In genomic region chr3:52022323-52023100, GRCh38 we compare ENCODE assay signal across 9 cellular contexts. TPM values are rescaled to one million over a fixed set of nuclear protein-coding genes. Genes with fewer than 3 reads are reported as not detected.
DNase-seq lines count a peak whose midpoint lies in the region; TF ChIP-seq lines count a peak whose summit lies in the region.
"Had no signal": no experiment of that assay in that cellular context is flagged by ENCODE, and none has a peak within 500 bp of the region (broad histone marks: within the 10 kb centered on the region; RNA-seq: fewer than 3 reads in every experiment).

No MANE protein-coding gene starts in this region.

- H3K4me1 Mint-ChIP-seq in glutamatergic neuron (ENCODE audit: low read depth, unreplicated experiment) (peaks cover 40% of the 10 kb centered on the region), progenitor cell of endocrine pancreas (ENCODE audit: low read depth) (no peaks in the 10 kb centered on the region)

- peaks cover 10% of the 10 kb centered on the region for H3K4me1 ChIP-seq in suprapubic skin
- H3K4me1 ChIP-seq: foreskin keratinocyte had no signal

- 67% methylated on average over 16 of the region's 20 CpGs for WGBS in suprapubic skin

- H3K27me3 ChIP-seq in suprapubic skin (no peaks in the 10 kb centered on the region), MG63 (no peaks in the 10 kb centered on the region)
- H3K27me3 ChIP-seq: foreskin keratinocyte had no signal

- no peak for TF ChIP-seq POLR2A in suprapubic skin (IDR thresholded peaks at IDR 0.05)

- H3K36me3 ChIP-seq in suprapubic skin (no peaks in the 10 kb centered on the region), MG63 (no peaks in the 10 kb centered on the region)

- TF ChIP-seq CTCF in glutamatergic neuron (IDR thresholded peaks at IDR 0.05; ENCODE audit: partially characterized antibody, unreplicated experiment), result no peak
- no peak for TF ChIP-seq CTCF in suprapubic skin (IDR thresholded peaks at IDR 0.05)
- no peak for TF ChIP-seq CTCF in progenitor cell of endocrine pancreas (IDR thresholded peaks at IDR 0.05; ENCODE audit: unreplicated experiment)

- H3K27ac Mint-ChIP-seq in glutamatergic neuron (ENCODE audit: unreplicated experiment) (peak overlapping the region; percentile 48), progenitor cell of endocrine pancreas (no peak overlapping the region)
- H3K27ac Mint-ChIP-seq: natural killer cell treated with Interleukin-12 subunit alpha and Interleukin-12 subunit beta and Interleukin-15 and Interleukin-18, amount 100 ng/mL, for 72 hours had no signal

- H3K4me3 ChIP-seq in suprapubic skin (no peak overlapping the region), MG63 (no peak overlapping the region)

- DNase-seq in NCI-H146 (lab: John Stamatoyannopoulos, UW), result peak; percentile 14
- DNase-seq in NCI-H146 treated with DMSO at 0.1 percent for 48 hours (lab: John Stamatoyannopoulos, UW; ENCODE audit: unreplicated experiment), result no peak
- DNase-seq in glutamatergic neuron, result no peak
- no peak for DNase-seq in suprapubic skin (ENCODE audit: low spot score in 2 of 2)
- no peak for DNase-seq in MG63
- DNase-seq in progenitor cell of endocrine pancreas (ENCODE audit: low spot score, unreplicated experiment), result no peak
- DNase-seq: activated CD4-positive, CD25-positive, alpha-beta regulatory T cell treated with anti-CD3 and anti-CD28 coated beads, Interleukin-2, amount 50 U/mL, for 72 hours; foreskin keratinocyte had no signal

- no peak for TF ChIP-seq EP300 in suprapubic skin (IDR thresholded peaks at IDR 0.05)

- peak overlapping the region; percentile 52 for H3K4me3 Mint-ChIP-seq in glutamatergic neuron (ENCODE audit: unreplicated experiment)
- no peak overlapping the region for H3K4me3 Mint-ChIP-seq in progenitor cell of endocrine pancreas (ENCODE audit: low read depth)
- H3K4me3 Mint-ChIP-seq: natural killer cell treated with Interleukin-12 subunit alpha and Interleukin-12 subunit beta and Interleukin-15 and Interleukin-18, amount 100 ng/mL, for 72 hours had no signal

- H3K27me3 Mint-ChIP-seq in glutamatergic neuron (ENCODE audit: unreplicated experiment), result peaks cover 26% of the 10 kb centered on the region
- peaks cover 9% of the 10 kb centered on the region for H3K27me3 Mint-ChIP-seq in progenitor cell of endocrine pancreas
- H3K27me3 Mint-ChIP-seq: natural killer cell treated with Interleukin-12 subunit alpha and Interleukin-12 subunit beta and Interleukin-15 and Interleukin-18, amount 100 ng/mL, for 72 hours had no signal

- peaks cover 4% of the 10 kb centered on the region for H3K36me3 Mint-ChIP-seq in glutamatergic neuron (ENCODE audit: unreplicated experiment)
- no peaks in the 10 kb centered on the region for H3K36me3 Mint-ChIP-seq in progenitor cell of endocrine pancreas (ENCODE audit: insufficient read depth)
- H3K36me3 Mint-ChIP-seq: natural killer cell treated with Interleukin-12 subunit alpha and Interleukin-12 subunit beta and Interleukin-15 and Interleukin-18, amount 100 ng/mL, for 72 hours had no signal

- H3K9me3 ChIP-seq in suprapubic skin (no peaks in the 10 kb centered on the region), MG63 (no peaks in the 10 kb centered on the region)

- H3K27ac ChIP-seq in suprapubic skin, result peak overlapping the region; percentile 22
- H3K27ac ChIP-seq: foreskin keratinocyte had no signal

- H3K9me3 Mint-ChIP-seq in glutamatergic neuron (ENCODE audit: unreplicated experiment) (peaks cover 30% of the 10 kb centered on the region), progenitor cell of endocrine pancreas (ENCODE audit: low read depth) (no peaks in the 10 kb centered on the region)
- H3K9me3 Mint-ChIP-seq: natural killer cell treated with Interleukin-12 subunit alpha and Interleukin-12 subunit beta and Interleukin-15 and Interleukin-18, amount 100 ng/mL, for 72 hours had no signal

RNA-seq across cellular contexts. Expression of gene RPL29, which starts 26.8 kb away (rescaled TPM):
- 588 TPM for total RNA-seq in glutamatergic neuron (ENCODE audit: unreplicated experiment)
- 1,000 to 10,000 TPM; 1,428 to 2,708 (median 2,246) TPM for total RNA-seq in suprapubic skin
- 598 and 1,092 TPM in 2 replicates for total RNA-seq in MG63 (2014; rRNA removed; shearing (Covaris generic); ENCODE audit: low replicate concordance)
- 1,205 and 1,236 TPM in 2 replicates for total RNA-seq in progenitor cell of endocrine pancreas

RNA-seq across cellular contexts. Expression of gene DUSP7, which starts 33.9 kb away (rescaled TPM):
- total RNA-seq in glutamatergic neuron (ENCODE audit: unreplicated experiment) (9.5 TPM), suprapubic skin (100 to 1,000 TPM in 3 of 4 donors, 10 to 100 TPM in 1; 91.1 to 190 (median 146) TPM), progenitor cell of endocrine pancreas (10.1 and 10.3 TPM in 2 replicates)
- 2.1 and 9.7 TPM in 2 replicates for total RNA-seq in MG63 (2014; rRNA removed; shearing (Covaris generic); ENCODE audit: low replicate concordance)

RNA-seq across cellular contexts. Expression of gene ACY1, which starts 39.2 kb away (rescaled TPM):
- 13.2 TPM for total RNA-seq in glutamatergic neuron (ENCODE audit: unreplicated experiment)
- 10 to 100 TPM; 31.2 to 49.3 (median 36.8) TPM for total RNA-seq in suprapubic skin
- 17.2 and 46.4 TPM in 2 replicates for total RNA-seq in MG63 (2014; rRNA removed; shearing (Covaris generic); ENCODE audit: low replicate concordance)
- 38.0 and 43.0 TPM in 2 replicates for total RNA-seq in progenitor cell of endocrine pancreas

RNA-seq across cellular contexts. Expression of gene ABHD14A, which starts 47.6 kb away (rescaled TPM):
- 12.7 TPM for total RNA-seq in glutamatergic neuron (ENCODE audit: unreplicated experiment)
- total RNA-seq in suprapubic skin, result 10 to 100 TPM in 1 of 4 donors, 1 to 10 TPM in 3; 3.1 to 11.9 (median 8.3) TPM
- 6.5 TPM in 1 of 2 replicates, not detected in the other for total RNA-seq in MG63 (2014; rRNA removed; shearing (Covaris generic); ENCODE audit: low replicate concordance)
- total RNA-seq in progenitor cell of endocrine pancreas, result 16.4 and 19.4 TPM in 2 replicates

RNA-seq across cellular contexts. Expression of gene ABHD14B, which starts 48.7 kb away (rescaled TPM):
- 6.7 TPM for total RNA-seq in glutamatergic neuron (ENCODE audit: unreplicated experiment)
- 10 to 100 TPM; 50.0 to 79.7 (median 59.0) TPM for total RNA-seq in suprapubic skin
- total RNA-seq in MG63 (2014; rRNA removed; shearing (Covaris generic); ENCODE audit: low replicate concordance), result 10.0 and 15.6 TPM in 2 replicates
- total RNA-seq in progenitor cell of endocrine pancreas, result 13.7 and 14.4 TPM in 2 replicates
